In the genomic region with DNA sequence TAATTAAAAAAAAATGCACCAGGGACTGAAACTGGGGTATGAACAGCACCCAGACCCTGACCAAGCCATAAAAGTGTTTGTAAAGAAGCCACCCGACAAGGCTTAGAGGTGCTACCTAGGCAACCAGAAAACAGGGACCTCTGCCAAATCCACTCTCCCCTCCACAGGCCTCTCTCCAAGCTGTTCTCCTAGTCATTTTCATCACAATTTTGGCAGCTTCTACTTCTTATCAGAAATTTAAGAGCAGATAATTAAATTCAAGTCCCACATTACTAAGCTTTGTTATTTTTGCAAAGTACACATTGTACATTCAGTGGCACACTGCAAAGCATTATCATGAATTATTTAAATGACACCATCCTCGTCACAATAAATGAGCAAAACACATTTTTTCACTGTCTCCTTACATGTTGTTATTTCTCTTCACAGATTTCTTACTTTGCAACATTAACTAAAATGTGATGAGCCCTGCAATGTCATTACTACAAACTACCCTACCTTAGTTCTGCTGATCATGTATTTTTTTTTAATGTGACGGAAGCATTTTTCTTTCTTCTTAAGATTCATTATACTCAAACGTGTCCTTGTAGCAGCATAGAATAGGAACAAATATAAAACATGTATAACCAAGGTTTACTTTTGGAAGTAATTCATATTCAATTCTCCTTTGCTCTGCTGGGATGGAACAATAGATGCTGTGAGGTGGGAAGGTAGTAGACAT, we compare ENCODE assay signal across 1 cellular context.
TF ChIP-seq lines count a peak whose summit lies in the region.

No MANE protein-coding gene starts in this region.

TF ChIP-seq in HEK293, 187 proteins besides CTCF, POLR2A, EP300 and RAD21 (continued from another document):
- TF ChIP-seq ZSCAN16 (tag by site-specific recombination; IDR thresholded peaks at IDR 0.05): no peak
- no peak for TF ChIP-seq SP2 (tag by site-specific recombination; IDR thresholded peaks at IDR 0.05)
- TF ChIP-seq HOXC10 (CRISPR knock-in tag; IDR thresholded peaks at IDR 0.05): no peak
- 0 out of 2 replicates have a peak, but pooled peaks have one; percentile 23 for TF ChIP-seq ZXDB (tag by site-specific recombination; IDR thresholded peaks at IDR 0.05)
- no peak for TF ChIP-seq HOXD13 (CRISPR knock-in tag; IDR thresholded peaks at IDR 0.05; ENCODE audit: borderline replicate concordance)
- no peak for TF ChIP-seq ZNF19 (tag by site-specific recombination; IDR thresholded peaks at IDR 0.05; ENCODE audit: low read depth)
- no peak for TF ChIP-seq ZSCAN30 (tag by site-specific recombination; IDR thresholded peaks at IDR 0.05)
